12 cellular contexts compared by ENCODE assay signal in the genomic region with DNA sequence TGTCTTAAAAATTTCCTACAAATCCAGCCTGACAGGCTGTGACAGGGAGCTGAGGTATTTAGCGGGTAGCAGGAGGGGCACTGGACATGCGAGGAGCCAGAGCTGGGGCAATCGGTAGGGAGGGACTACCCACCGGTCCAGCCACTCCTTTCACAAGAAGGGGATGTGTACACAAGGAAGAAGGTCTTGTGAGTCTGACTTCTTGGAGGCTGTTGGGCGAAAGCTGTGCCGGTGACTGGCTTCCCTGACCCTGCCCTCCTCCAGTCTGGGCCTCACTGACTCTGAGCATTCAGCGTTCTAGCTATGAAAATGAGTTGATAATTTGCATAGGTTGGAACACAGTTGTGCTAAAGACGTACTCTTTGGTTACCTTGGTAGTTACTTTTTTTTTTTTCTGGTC. TPM values are rescaled to one million over a fixed set of nuclear protein-coding genes. Genes with fewer than 3 reads are reported as not detected.
DNase-seq lines count a peak whose midpoint lies in the region; ATAC-seq and TF ChIP-seq lines count a peak whose summit lies in the region.
"Had no signal": no experiment of that assay in that cellular context is flagged by ENCODE, and none has a peak within 500 bp of the region (broad histone marks: within the 10 kb centered on the region; RNA-seq: fewer than 3 reads in every experiment).

No MANE protein-coding gene starts in this region.

- no peak for TF ChIP-seq RAD21 in SK-N-SH (IDR thresholded peaks at IDR 0.05; ENCODE audit: low read length)

- no peaks in the 10 kb centered on the region for H3K9me3 ChIP-seq in left lung
- no peaks in the 10 kb centered on the region for H3K9me3 ChIP-seq in SK-N-SH
- H3K9me3 ChIP-seq: vagina had no signal

- no peak overlapping the region for H3K9ac ChIP-seq in SK-N-SH

- H3K36me3 ChIP-seq in left lung (no peaks in the 10 kb centered on the region), SK-N-SH (replicated peaks in 1 of 2; ENCODE audit: control insufficient read depth in 1 of 2, insufficient read depth in 2 of 2, low read length in 1 of 2) (no peaks in the 10 kb centered on the region)
- H3K36me3 ChIP-seq: vagina had no signal

- intact Hi-C loops in left lung (cut with DNase I): no loop called here

- POLR2A ChIA-PET in SK-N-SH (lab: Yijun Ruan, JAX): interaction anchor here (0.7 kb wide), 1 partner anchor 44 kb away, joined by 6 read pairs; no protein-coding TSS in a partner anchor

- no peaks in the 10 kb centered on the region for H3K27me3 ChIP-seq in left lung
- H3K27me3 ChIP-seq in SK-N-SH (ENCODE audit: insufficient read depth): no peaks in the 10 kb centered on the region
- H3K27me3 ChIP-seq: vagina had no signal

- no peak overlapping the region for H2AFZ ChIP-seq in SK-N-SH (ENCODE audit: low read depth)

- peak; percentile 72 to 79 for DNase-seq in left lung
- DNase-seq in SK-N-SH: no peak
- no peak for DNase-seq in NCI-H748 (lab: John Stamatoyannopoulos, UW; ENCODE audit: unreplicated experiment)
- DNase-seq in amniotic stem cell (lab: John Stamatoyannopoulos, UW): no peak
- DNase-seq in dedifferentiated amniotic fluid mesenchymal stem cell (ENCODE audit: extremely low spot score): no peak
- DNase-seq: activated CD8-positive, alpha-beta T cell treated with anti-CD3 and anti-CD28 coated beads for 36 hours; CD4-positive, alpha-beta memory T cell; Karpas-422 had no signal

- H3K79me2 ChIP-seq in SK-N-SH (ENCODE audit: insufficient read depth): no peaks in the 10 kb centered on the region

- 69% methylated on average over 8 of the region's 8 CpGs for WGBS in SK-N-SH (ENCODE audit: low lambda C conversion rate)

- peaks cover 16% of the 10 kb centered on the region for H3F3A ChIP-seq in SK-N-SH (replicated peaks; ENCODE audit: insufficient read depth)

- H3K4me1 ChIP-seq in left lung: peaks cover 0 to 73% of the 10 kb centered on the region in 2 donors
- peaks cover 0 to 17% of the 10 kb centered on the region in 2 experiments; a peak in 2 of 4 replicates for H3K4me1 ChIP-seq in SK-N-SH (ENCODE audit: control insufficient read depth in 1 of 2, insufficient read depth in 2 of 2, low read depth in 1 of 2, low read length in 1 of 2)

- H3K4me3 ChIP-seq in left lung (no peak overlapping the region), SK-N-SH (ENCODE audit: low read depth in 2 of 2, low read length in 1 of 2) (no peak overlapping the region)
- H3K4me3 ChIP-seq: vagina had no signal

- H3K9me2 ChIP-seq in SK-N-SH: no peaks in the 10 kb centered on the region

- CTCF ChIA-PET in SK-N-SH (lab: Yijun Ruan, JAX): interaction anchor here (1.1 to 2.9 kb wide), 2 partner anchors 407 to 462 kb away, joined by 3 to 21 read pairs; no protein-coding TSS in a partner anchor

- no peak for TF ChIP-seq EP300 in SK-N-SH (IDR thresholded peaks at IDR 0.05; ENCODE audit: borderline replicate concordance in 1 of 2, low read depth in 1 of 2, low read length in 1 of 2)

- H4K20me1 ChIP-seq in SK-N-SH (ENCODE audit: insufficient read depth): no peaks in the 10 kb centered on the region

- no peak for TF ChIP-seq CTCF in left lung (IDR thresholded peaks at IDR 0.05)
- no peak for TF ChIP-seq CTCF in SK-N-SH (IDR thresholded peaks at IDR 0.05)

- ATAC-seq in GM18867 (IDR thresholded peaks at IDR 0.05; ENCODE audit: unreplicated experiment): peak; percentile 95
- ATAC-seq in HG02610 (IDR thresholded peaks at IDR 0.05; ENCODE audit: unreplicated experiment): peak; percentile 57
- peak; percentile 47 for ATAC-seq in HG03558 (IDR thresholded peaks at IDR 0.05; ENCODE audit: extremely low read depth, unreplicated experiment)
- peak; percentile 81 for ATAC-seq in left lung
- ATAC-seq: activated CD8-positive, alpha-beta T cell treated with anti-CD3 and anti-CD28 coated beads for 36 hours had no signal

- no peak overlapping the region for H3K4me2 ChIP-seq in SK-N-SH

- peak overlapping the region in 1 of 2 donors; percentile 63 for H3K27ac ChIP-seq in left lung
- H3K27ac ChIP-seq in SK-N-SH (ENCODE audit: low read depth in 2 of 2, low read length in 1 of 2): peak overlapping the region in 1 of 2 experiments; percentile 12; a peak in 1 of 4 replicates
- H3K27ac ChIP-seq: vagina had no signal

TF ChIP-seq in SK-N-SH, 30 proteins besides CTCF, POLR2A, EP300 and RAD21:
- TF ChIP-seq TAF1 (IDR thresholded peaks at IDR 0.05; ENCODE audit: borderline replicate concordance, low read depth, low read length) (no peak), RXRA (IDR thresholded peaks at IDR 0.05; ENCODE audit: borderline replicate concordance, low read depth) (no peak), TEAD4 (IDR thresholded peaks at IDR 0.05; ENCODE audit: borderline replicate concordance, insufficient read depth) (no peak), NRF1 (IDR thresholded peaks at IDR 0.05; ENCODE audit: low read depth, low read length) (no peak), EZH2phosphoT487 (IDR thresholded peaks at IDR 0.05; ENCODE audit: borderline replicate concordance, low read depth) (no peak)
- TF ChIP-seq, protein P1, sequence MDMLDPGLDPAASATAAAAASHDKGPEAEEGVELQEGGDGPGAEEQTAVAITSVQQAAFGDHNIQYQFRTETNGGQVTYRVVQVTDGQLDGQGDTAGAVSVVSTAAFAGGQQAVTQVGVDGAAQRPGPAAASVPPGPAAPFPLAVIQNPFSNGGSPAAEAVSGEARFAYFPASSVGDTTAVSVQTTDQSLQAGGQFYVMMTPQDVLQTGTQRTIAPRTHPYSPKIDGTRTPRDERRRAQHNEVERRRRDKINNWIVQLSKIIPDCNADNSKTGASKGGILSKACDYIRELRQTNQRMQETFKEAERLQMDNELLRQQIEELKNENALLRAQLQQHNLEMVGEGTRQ (IDR thresholded peaks at IDR 0.05; ENCODE audit: borderline replicate concordance, low read depth, low read length): no peak

RNA-seq across cellular contexts. Expression of a gene that starts 12.7 kb away (rescaled TPM):
- 10 to 100 TPM; 12.3 to 80.4 TPM for total RNA-seq in left lung
- 6.0 and 7.7 TPM in 2 replicates for polyA plus RNA-seq in SK-N-SH (2012; rRNA removed)
- 6.9 and 7.8 TPM in 2 replicates for polyA plus RNA-seq in SK-N-SH (2012; cell fraction: cytosol; rRNA removed)
- 5.1 and 15.7 TPM in 2 replicates for polyA plus RNA-seq in SK-N-SH (2012; cell fraction: nucleus; rRNA removed)

Comparison
In these comparisons a context has a peak if more than half of its experiments do, and no peak if none do; other contexts are left out.
1. DNase-seq: peak in left lung (2 of 2); none in SK-N-SH (single experiment), NCI-H748 (single experiment), amniotic stem cell (single experiment) and dedifferentiated amniotic fluid mesenchymal stem cell (single experiment).
2. Peak in every context shown above with its lines, with median percentiles within 50 percentile points of each other: ATAC-seq.